In genomic region chr12:11749943-11750690, GRCh38 we compare ENCODE assay signal across 9 cellular contexts.
DNase-seq lines count a peak whose midpoint lies in the region; ATAC-seq and TF ChIP-seq lines count a peak whose summit lies in the region.
"Had no signal": no experiment of that assay in that cellular context is flagged by ENCODE, and none has a peak within 500 bp of the region (broad histone marks: within the 10 kb centered on the region; RNA-seq: fewer than 3 reads in every experiment).

No MANE protein-coding gene starts in this region.

- H3K36me3 ChIP-seq in thyroid gland = peaks cover 0 to 9% of the 10 kb centered on the region in 2 donors

- DNase-seq in germinal center (ENCODE audit: low spot score) (peak; percentile 56), thyroid gland (no peak), NCI-H2029 treated with DMSO at 0.1 percent for 48 hours (lab: John Stamatoyannopoulos, UW) (no peak), SW480 (ENCODE audit: low spot score) (no peak)
- no peak for DNase-seq in central memory CD4-positive, alpha-beta T cell
- DNase-seq: brain microvascular endothelial cell had no signal

- H3K4me1 ChIP-seq in thyroid gland = peaks cover 9 to 12% of the 10 kb centered on the region in 2 donors

- intact Hi-C loops in thyroid gland (cut with DNase I) = no loop called here

- ATAC-seq in GM19455 (IDR thresholded peaks at IDR 0.05; ENCODE audit: unreplicated experiment) = peak; percentile 58
- peak; percentile 52 for ATAC-seq in HG03378 (IDR thresholded peaks at IDR 0.05; ENCODE audit: unreplicated experiment)

- TF ChIP-seq POLR2A in thyroid gland (IDR thresholded peaks at IDR 0.05) = no peak

- no peak for TF ChIP-seq CTCF in thyroid gland (IDR thresholded peaks at IDR 0.05)

- no peaks in the 10 kb centered on the region for H3K27me3 ChIP-seq in thyroid gland
- H3K27me3 ChIP-seq: brain microvascular endothelial cell had no signal

- H3K9me3 ChIP-seq in thyroid gland = no peaks in the 10 kb centered on the region

- H3K4me3 ChIP-seq in GM08714 (ENCODE audit: low read length) (peak overlapping the region; percentile 64; the same call in 1 of the 2 replicates), thyroid gland (replicated peaks in 1 of 3) (no peak overlapping the region)

- H3K27ac ChIP-seq in thyroid gland = no peak overlapping the region
- H3K27ac ChIP-seq: brain microvascular endothelial cell had no signal

- 83 to 90% methylated on average over 11 of the region's 11 CpGs for WGBS in thyroid gland, 2 donors
